ENCODE assay signal across 20 cellular contexts in the genomic region with DNA sequence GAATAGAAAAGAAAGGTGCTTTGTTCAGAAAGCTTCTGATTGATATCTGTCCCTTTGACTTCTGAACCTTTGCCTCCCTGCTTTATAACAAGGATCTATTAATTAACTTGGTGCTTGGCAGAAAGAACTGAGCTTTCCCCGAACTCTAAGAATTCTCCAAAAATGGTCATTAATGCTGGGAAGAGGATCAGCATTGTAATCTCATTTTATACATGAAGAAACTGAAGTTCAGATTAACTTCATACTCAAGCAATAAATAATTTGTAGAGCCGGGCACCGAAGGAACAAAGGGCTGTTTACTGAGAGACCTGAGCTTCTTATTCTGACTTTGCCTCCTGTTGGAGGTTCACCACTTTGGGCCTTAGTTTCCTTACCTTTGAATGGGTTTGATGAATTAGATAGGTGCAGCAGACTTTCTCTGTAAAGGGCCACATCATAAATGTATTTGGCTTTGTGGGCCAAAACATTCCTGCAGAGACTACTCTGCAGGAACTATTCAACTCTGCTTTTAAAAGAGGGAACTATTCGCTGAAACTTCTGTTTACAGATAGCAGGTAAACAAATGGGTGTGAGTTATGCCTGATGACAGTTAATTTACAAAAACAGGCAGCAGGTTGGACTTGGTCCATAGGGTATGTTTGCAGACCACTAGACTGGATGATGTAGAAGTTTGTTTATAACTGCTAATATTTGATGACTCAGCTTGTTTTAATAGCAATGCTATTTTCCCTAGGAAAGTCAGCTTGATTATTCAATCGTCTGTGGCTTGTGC.
DNase-seq lines count a peak whose midpoint lies in the region; ATAC-seq, FAIRE-seq and TF ChIP-seq lines count a peak whose summit lies in the region.
"Had no signal": no experiment of that assay in that cellular context is flagged by ENCODE, and none has a peak within 500 bp of the region (broad histone marks: within the 10 kb centered on the region; RNA-seq: fewer than 3 reads in every experiment).

No MANE protein-coding gene starts in this region.

- intact Hi-C loops in HepG2 (cut with micrococcal nuclease; ENCODE audit: unreplicated experiment), result loop anchor here (1.0 kb wide), 1 partner anchor 24 kb away; no protein-coding TSS in a partner anchor
- intact Hi-C loops in CD8-positive, alpha-beta T cell (cut with DNase I, micrococcal nuclease), result no loop called here

- H3K4me2 ChIP-seq in HepG2 (ENCODE audit: low read depth, low read length), result peak overlapping the region; percentile 52

- under 1% methylated on average over 5 of the region's 5 CpGs for WGBS in HepG2 (ENCODE audit: low lambda C conversion rate)

- peaks cover 2% of the 10 kb centered on the region for H3K27me3 Mint-ChIP-seq in type B pancreatic cell
- peaks cover 16% of the 10 kb centered on the region for H3K27me3 Mint-ChIP-seq in CD8-positive, alpha-beta T cell (ENCODE audit: low read depth)
- H3K27me3 Mint-ChIP-seq in activated CD8-positive, alpha-beta memory T cell treated with anti-CD3 and anti-CD28 coated beads, Interleukin-2, amount 10 ng/mL, durations not matched to agents 7 days and 5 days, result peaks cover 22% of the 10 kb centered on the region

- H2AFZ ChIP-seq in HepG2 (ENCODE audit: low read length), result no peak overlapping the region
- H2AFZ ChIP-seq: GM23338 had no signal

- peak overlapping the region; percentile 67 for H3K27ac Mint-ChIP-seq in type B pancreatic cell
- no peak overlapping the region for H3K27ac Mint-ChIP-seq in CD8-positive, alpha-beta T cell
- no peak overlapping the region for H3K27ac Mint-ChIP-seq in activated CD8-positive, alpha-beta memory T cell treated with anti-CD3 and anti-CD28 coated beads, Interleukin-2, amount 10 ng/mL, durations not matched to agents 7 days and 5 days
- H3K27ac Mint-ChIP-seq: activated naive CD4-positive, alpha-beta T cell treated with anti-CD3 and anti-CD28 coated beads, Interleukin-2, amount 50 U/mL, for 24 hours; natural killer cell treated with Interleukin-12 subunit alpha and Interleukin-12 subunit beta and Interleukin-15 and Interleukin-18, amount 100 ng/mL, for 72 hours; stimulated activated effector memory CD8-positive, alpha-beta T cell treated with anti-CD3 and anti-CD28 coated beads, Interleukin-12 subunit alpha, Interleukin-12 subunit beta, amount 100 ng/mL, for 72 hours had no signal

- no peak for TF ChIP-seq RAD21 in HepG2 (CRISPR knock-in tag; IDR thresholded peaks at IDR 0.05)

- POLR2A ChIA-PET in HepG2 (lab: Yijun Ruan, JAX), result no interaction called here
- POLR2A ChIA-PET in CD8-positive, alpha-beta T cell (lab: Charles Lee), result no interaction called here

- H3K36me3 Mint-ChIP-seq in type B pancreatic cell, result no peaks in the 10 kb centered on the region
- no peaks in the 10 kb centered on the region for H3K36me3 Mint-ChIP-seq in CD8-positive, alpha-beta T cell
- no peaks in the 10 kb centered on the region for H3K36me3 Mint-ChIP-seq in activated CD8-positive, alpha-beta memory T cell treated with anti-CD3 and anti-CD28 coated beads, Interleukin-2, amount 10 ng/mL, durations not matched to agents 7 days and 5 days
- H3K36me3 Mint-ChIP-seq: activated naive CD4-positive, alpha-beta T cell treated with anti-CD3 and anti-CD28 coated beads, Interleukin-2, amount 50 U/mL, for 24 hours; natural killer cell treated with Interleukin-12 subunit alpha and Interleukin-12 subunit beta and Interleukin-15 and Interleukin-18, amount 100 ng/mL, for 72 hours; stimulated activated effector memory CD8-positive, alpha-beta T cell treated with anti-CD3 and anti-CD28 coated beads, Interleukin-12 subunit alpha, Interleukin-12 subunit beta, amount 100 ng/mL, for 72 hours had no signal

- peak; percentile 55 for FAIRE-seq in HepG2 (lab: Jason Lieb, UNC)

- H3K27ac ChIP-seq in VCaP, result peak overlapping the region; percentile 93
- peak overlapping the region; percentile 32 for H3K27ac ChIP-seq in HepG2 (ENCODE audit: extremely low read length, insufficient read depth, low read length)
- H3K27ac ChIP-seq in CD8-positive, alpha-beta T cell (ENCODE audit: low read depth, low read length), result no peak overlapping the region
- H3K27ac ChIP-seq: epithelial cell of prostate, vagina had no signal

- peak; percentile 90 for ATAC-seq in HepG2
- ATAC-seq in CD8-positive, alpha-beta T cell, result no peak
- no peak for ATAC-seq in activated CD8-positive, alpha-beta memory T cell treated with anti-CD3 and anti-CD28 coated beads, Interleukin-2, amount 10 ng/mL, durations not matched to agents 7 days and 5 days
- ATAC-seq: GM23338; natural killer cell treated with Interleukin-12 subunit alpha and Interleukin-12 subunit beta and Interleukin-15 and Interleukin-18, amount 100 ng/mL, for 72 hours; stimulated activated effector memory CD8-positive, alpha-beta T cell treated with anti-CD3 and anti-CD28 coated beads, Interleukin-12 subunit alpha, Interleukin-12 subunit beta, amount 100 ng/mL, for 72 hours had no signal

- H3K9ac ChIP-seq in HepG2 (ENCODE audit: insufficient read depth, low read depth, low read length), result no peak overlapping the region

- H3K27me3 ChIP-seq in HepG2 (ENCODE audit: control insufficient read depth in 1 of 2, insufficient read depth in 2 of 2, low read length in 2 of 2), result peaks cover 0 to 9% of the 10 kb centered on the region in 2 experiments; a peak in 2 of 5 replicates
- H3K27me3 ChIP-seq in CD8-positive, alpha-beta T cell (ENCODE audit: insufficient read depth, low read length), result no peaks in the 10 kb centered on the region
- H3K27me3 ChIP-seq: vagina had no signal

- peaks cover 51% of the 10 kb centered on the region for H3K4me1 ChIP-seq in HepG2 (ENCODE audit: insufficient read depth, low read length)
- no peaks in the 10 kb centered on the region for H3K4me1 ChIP-seq in CD8-positive, alpha-beta T cell (ENCODE audit: insufficient read depth, low read length)
- H3K4me1 ChIP-seq: vagina had no signal

- BruUV-seq in HepG2 (replicated peaks; lab: Mats Ljungman, UMichigan), result no TSS peak

- no peaks in the 10 kb centered on the region for H3K9me3 Mint-ChIP-seq in type B pancreatic cell
- H3K9me3 Mint-ChIP-seq in CD8-positive, alpha-beta T cell, result no peaks in the 10 kb centered on the region
- H3K9me3 Mint-ChIP-seq in activated CD8-positive, alpha-beta memory T cell treated with anti-CD3 and anti-CD28 coated beads, Interleukin-2, amount 10 ng/mL, durations not matched to agents 7 days and 5 days (ENCODE audit: low read depth), result no peaks in the 10 kb centered on the region
- H3K9me3 Mint-ChIP-seq: activated naive CD4-positive, alpha-beta T cell treated with anti-CD3 and anti-CD28 coated beads, Interleukin-2, amount 50 U/mL, for 24 hours; GM23338; natural killer cell treated with Interleukin-12 subunit alpha and Interleukin-12 subunit beta and Interleukin-15 and Interleukin-18, amount 100 ng/mL, for 72 hours; stimulated activated effector memory CD8-positive, alpha-beta T cell treated with anti-CD3 and anti-CD28 coated beads, Interleukin-12 subunit alpha, Interleukin-12 subunit beta, amount 100 ng/mL, for 72 hours had no signal

- TF ChIP-seq EP300 in HepG2 (IDR thresholded peaks at IDR 0.05; ENCODE audit: low read depth in 2 of 2, low read length in 2 of 2) (peak in 1 of 2 experiments; percentile 65; a peak in 2 of 4 replicates), HepG2 (CRISPR knock-in tag; IDR thresholded peaks at IDR 0.05; ENCODE audit: borderline replicate concordance) (no peak)

- peak overlapping the region in 2 of 3 experiments; percentile 11 to 25; a peak in 1 of 6 replicates for H3K4me3 ChIP-seq in HepG2 (replicated peaks in 1 of 3; ENCODE audit: insufficient read depth in 1 of 3, low read depth in 2 of 3, low read length in 3 of 3)
- no peak overlapping the region for H3K4me3 ChIP-seq in CD8-positive, alpha-beta T cell (ENCODE audit: low read depth, low read length)
- H3K4me3 ChIP-seq: GM23338, vagina had no signal

- no peaks in the 10 kb centered on the region for H4K20me1 ChIP-seq in HepG2 (ENCODE audit: insufficient read depth, low read length)

- TF ChIP-seq CTCF in VCaP (conservative IDR thresholded peaks at IDR 0.05), result no peak
- no peak for TF ChIP-seq CTCF in HepG2 (CRISPR knock-in tag; IDR thresholded peaks at IDR 0.05)
- TF ChIP-seq CTCF in type B pancreatic cell (conservative IDR thresholded peaks at IDR 0.05), result no peak
- no peak for TF ChIP-seq CTCF in CD8-positive, alpha-beta T cell (IDR thresholded peaks at IDR 0.05)

- in situ Hi-C loops in HepG2 (cut with HindIII; ENCODE audit: extremely low pct_ligation_motif_present, low pct_unique_long_range_greater_than_20kb), result no loop called here

- H3K4me3 Mint-ChIP-seq in type B pancreatic cell, result no peak overlapping the region
- H3K4me3 Mint-ChIP-seq in CD8-positive, alpha-beta T cell, result no peak overlapping the region
- H3K4me3 Mint-ChIP-seq in activated CD8-positive, alpha-beta memory T cell treated with anti-CD3 and anti-CD28 coated beads, Interleukin-2, amount 10 ng/mL, durations not matched to agents 7 days and 5 days, result no peak overlapping the region
- H3K4me3 Mint-ChIP-seq: activated naive CD4-positive, alpha-beta T cell treated with anti-CD3 and anti-CD28 coated beads, Interleukin-2, amount 50 U/mL, for 24 hours; GM23338; natural killer cell treated with Interleukin-12 subunit alpha and Interleukin-12 subunit beta and Interleukin-15 and Interleukin-18, amount 100 ng/mL, for 72 hours; stimulated activated effector memory CD8-positive, alpha-beta T cell treated with anti-CD3 and anti-CD28 coated beads, Interleukin-12 subunit alpha, Interleukin-12 subunit beta, amount 100 ng/mL, for 72 hours had no signal

- peaks cover 27% of the 10 kb centered on the region for H3K4me1 Mint-ChIP-seq in type B pancreatic cell (ENCODE audit: unreplicated experiment)
- no peaks in the 10 kb centered on the region for H3K4me1 Mint-ChIP-seq in CD8-positive, alpha-beta T cell (ENCODE audit: low read depth)
- no peaks in the 10 kb centered on the region for H3K4me1 Mint-ChIP-seq in activated CD8-positive, alpha-beta memory T cell treated with anti-CD3 and anti-CD28 coated beads, Interleukin-2, amount 10 ng/mL, durations not matched to agents 7 days and 5 days
- H3K4me1 Mint-ChIP-seq: activated naive CD4-positive, alpha-beta T cell treated with anti-CD3 and anti-CD28 coated beads, Interleukin-2, amount 50 U/mL, for 24 hours; stimulated activated effector memory CD8-positive, alpha-beta T cell treated with anti-CD3 and anti-CD28 coated beads, Interleukin-12 subunit alpha, Interleukin-12 subunit beta, amount 100 ng/mL, for 72 hours had no signal

- H3K36me3 ChIP-seq in HepG2 (replicated peaks in 1 of 2; ENCODE audit: control insufficient read depth in 1 of 2, insufficient read depth in 2 of 2, low read length in 2 of 2), result no peaks in the 10 kb centered on the region
- no peaks in the 10 kb centered on the region for H3K36me3 ChIP-seq in CD8-positive, alpha-beta T cell (ENCODE audit: insufficient read depth, low read length)
- H3K36me3 ChIP-seq: vagina had no signal

- CTCF ChIA-PET in HepG2 (lab: Yijun Ruan, JAX; ENCODE audit: low intra/inter-chr PET ratio, low total read pairs), result no interaction called here
- CTCF ChIA-PET in CD8-positive, alpha-beta T cell (lab: Charles Lee), result interaction anchor here (1.6 kb wide), 1 partner anchor 15 kb away, joined by 3 read pairs; no protein-coding TSS in a partner anchor
- CTCF ChIA-PET in activated CD8-positive, alpha-beta memory T cell treated with anti-CD3 and anti-CD28 coated beads, Interleukin-2, amount 10 ng/mL, durations not matched to agents 7 days and 5 days (lab: Charles Lee), result interaction anchor here (1.3 kb wide), 1 partner anchor 48 kb away, joined by 4 read pairs; no protein-coding TSS in a partner anchor

- H3K9me3 ChIP-seq in HepG2 (ENCODE audit: low read length), result no peaks in the 10 kb centered on the region
- H3K9me3 ChIP-seq in CD8-positive, alpha-beta T cell (ENCODE audit: low read length), result no peaks in the 10 kb centered on the region
- H3K9me3 ChIP-seq: vagina had no signal

- DNase-seq in NCI-H510A treated with DMSO at 0.1 percent for 48 hours (lab: John Stamatoyannopoulos, UW) (peak; percentile 71), NCI-H510A (lab: John Stamatoyannopoulos, UW) (no peak), HepG2 (ENCODE audit: low spot score) (peak; percentile 72), type B pancreatic cell (ENCODE audit: extremely low spot score, unreplicated experiment) (no peak), NCI-H2171 treated with DMSO at 0.1 percent for 48 hours (lab: John Stamatoyannopoulos, UW) (no peak)
- DNase-seq in CD8-positive, alpha-beta T cell, result no peak
- DNase-seq in activated CD8-positive, alpha-beta memory T cell treated with anti-CD3 and anti-CD28 coated beads, Interleukin-2, amount 10 ng/mL, durations not matched to agents 7 days and 5 days, result no peak
- DNase-seq: ACHN; activated CD4-positive, alpha-beta T cell treated with anti-CD3 and anti-CD28 coated beads for 1 hour; kidney glomerular epithelial cell; NCI-H1417 treated with DMSO at 0.1 percent for 48 hours; NCI-H524 treated with DMSO at 0.1 percent for 48 hours; T-helper 2 cell had no signal

- no peaks in the 10 kb centered on the region for H3K79me2 ChIP-seq in HepG2 (ENCODE audit: insufficient read depth, low read length)

- TF ChIP-seq POLR2A in HepG2 (IDR thresholded peaks at IDR 0.05; ENCODE audit: insufficient read depth in 1 of 2, low read depth in 2 of 2, low read length in 2 of 2), result no peak

Comparison
In these comparisons a context has a peak if more than half of its experiments do, and no peak if none do; other contexts are left out.
1. DNase-seq: peak in NCI-H510A treated with DMSO at 0.1 percent for 48 hours (single experiment) and HepG2 (single experiment); none in NCI-H510A (single experiment), type B pancreatic cell (single experiment), CD8-positive, alpha-beta T cell (0 of 7), activated CD8-positive, alpha-beta memory T cell treated with anti-CD3 and anti-CD28 coated beads, Interleukin-2, amount 10 ng/mL, durations not matched to agents 7 days and 5 days (single experiment) and NCI-H2171 treated with DMSO at 0.1 percent for 48 hours (single experiment).